In genomic region chr16:89917773-89918452, GRCh38 we compare ENCODE assay signal across 8 cellular contexts. TPM values are rescaled to one million over a fixed set of nuclear protein-coding genes. Genes with fewer than 3 reads are reported as not detected.
DNase-seq lines count a peak whose midpoint lies in the region; ATAC-seq and TF ChIP-seq lines count a peak whose summit lies in the region.

No MANE protein-coding gene starts in this region.

- peak overlapping the region; percentile 79 for H3K4me3 Mint-ChIP-seq in glutamatergic neuron (ENCODE audit: unreplicated experiment)

- H3K27me3 Mint-ChIP-seq in glutamatergic neuron (ENCODE audit: unreplicated experiment), result peaks cover 27% of the 10 kb centered on the region

- H3K27ac Mint-ChIP-seq in glutamatergic neuron (ENCODE audit: unreplicated experiment), result peak overlapping the region; percentile 59

- peaks cover 3% of the 10 kb centered on the region for H3K4me1 Mint-ChIP-seq in glutamatergic neuron (ENCODE audit: low read depth, unreplicated experiment)

- peak overlapping the region; percentile 2 to 18 for H3K4me3 ChIP-seq in prostate gland

- no peak overlapping the region for H3K27ac ChIP-seq in prostate gland

- DNase-seq in DMS 273 (lab: John Stamatoyannopoulos, UW; ENCODE audit: unreplicated experiment) (peak; percentile 90), HuH-7.5 (ENCODE audit: low spot score) (peak; percentile 93), SHP77 treated with DMSO at 0.1 percent for 48 hours (lab: John Stamatoyannopoulos, UW) (peak; percentile 90), glutamatergic neuron (peak; percentile 69), prostate gland (ENCODE audit: low spot score) (peak; percentile 43), ureter (ENCODE audit: low spot score) (peak; percentile 85)
- peak; percentile 73 for DNase-seq in activated gamma-delta T cell treated with anti-CD3 and anti-CD28 coated beads, Interleukin-2, amount 50 U/mL, for 16 hours (ENCODE audit: low read depth)

- TF ChIP-seq POLR2A in prostate gland (IDR thresholded peaks at IDR 0.05), result peak; percentile 22

- no peak for TF ChIP-seq CTCF in glutamatergic neuron (IDR thresholded peaks at IDR 0.05; ENCODE audit: partially characterized antibody, unreplicated experiment)
- TF ChIP-seq CTCF in prostate gland (IDR thresholded peaks at IDR 0.05), result no peak

- no peaks in the 10 kb centered on the region for H3K9me3 ChIP-seq in prostate gland

- ATAC-seq in GM21515 (IDR thresholded peaks at IDR 0.05; ENCODE audit: unreplicated experiment), result peak; percentile 74

- H3K9me3 Mint-ChIP-seq in glutamatergic neuron (ENCODE audit: unreplicated experiment), result peaks cover 15% of the 10 kb centered on the region

- WGBS in prostate gland, result 0% methylated on average over 39 of the region's 39 CpGs

- peaks cover 11% of the 10 kb centered on the region for H3K4me1 ChIP-seq in prostate gland (replicated peaks)

- no peaks in the 10 kb centered on the region for H3K36me3 Mint-ChIP-seq in glutamatergic neuron (ENCODE audit: unreplicated experiment)

- no peaks in the 10 kb centered on the region for H3K36me3 ChIP-seq in prostate gland

- H3K27me3 ChIP-seq in prostate gland (replicated peaks; ENCODE audit: insufficient read depth), result no peaks in the 10 kb centered on the region

- intact Hi-C loops in prostate gland (cut with DNase I), result no loop called here

RNA-seq across cellular contexts. Expression of gene MC1R, which starts 0.7 kb away (rescaled TPM):
- total RNA-seq in glutamatergic neuron (ENCODE audit: unreplicated experiment) (12.8 TPM), prostate gland (10 to 100 TPM in 1 of 2 donors, 1 to 10 TPM in 1; 5.6 to 22.5 TPM), ureter (12.3 TPM)

RNA-seq across cellular contexts. Expression of gene TUBB3, which starts 5.2 kb away (rescaled TPM):
- total RNA-seq in glutamatergic neuron (ENCODE audit: unreplicated experiment), result 3,960 TPM
- total RNA-seq in prostate gland, result 10 to 100 TPM in 1 of 2 donors, under 1 TPM in 1; 0.82 to 20.7 TPM
- total RNA-seq in ureter, result 4.1 TPM

RNA-seq across cellular contexts. Expression of gene DEF8, which starts 30.6 kb away (rescaled TPM):
- total RNA-seq in glutamatergic neuron (ENCODE audit: unreplicated experiment) (96.0 TPM), prostate gland (10 to 100 TPM; 63.9 to 79.9 TPM), ureter (45.9 TPM)

RNA-seq across cellular contexts. Expression of gene TCF25, which starts 44.5 kb away (rescaled TPM):
- total RNA-seq in glutamatergic neuron (ENCODE audit: unreplicated experiment) (272 TPM), prostate gland (100 to 1,000 TPM; 141 to 302 TPM), ureter (224 TPM)

Comparison
In these comparisons a context has a peak if more than half of its experiments do, and no peak if none do; other contexts are left out.
1. DNase-seq: peak in every context shown above with its lines; median percentile 93 in HuH-7.5; 90 in DMS 273; 90 in SHP77 treated with DMSO at 0.1 percent for 48 hours; 85 in ureter; 73 in activated gamma-delta T cell treated with anti-CD3 and anti-CD28 coated beads, Interleukin-2, amount 50 U/mL, for 16 hours; 69 in glutamatergic neuron; 43 in prostate gland.
2. RNA of gene TUBB3, which starts 5.2 kb away (total RNA-seq): 3,960 TPM in glutamatergic neuron (single experiment); 0.82 to 20.7 TPM in prostate gland and 4.1 TPM in ureter (single experiment); every median in the first group is over 100 times any median in the second.